10 cellular contexts compared by ENCODE assay signal in genomic region chr20:2751347-2751867, GRCh38. TPM values are rescaled to one million over a fixed set of nuclear protein-coding genes. Genes with fewer than 3 reads are reported as not detected.
DNase-seq lines count a peak whose midpoint lies in the region; ATAC-seq and TF ChIP-seq lines count a peak whose summit lies in the region.
"Had no signal": no experiment of that assay in that cellular context is flagged by ENCODE, and none has a peak within 500 bp of the region (broad histone marks: within the 10 kb centered on the region; RNA-seq: fewer than 3 reads in every experiment).

No MANE protein-coding gene starts in this region.

- no peak overlapping the region for H2BK15ac ChIP-seq in IMR-90 (ENCODE audit: low read depth, low read length)

- no peak overlapping the region for H3K27ac ChIP-seq in IMR-90 (ENCODE audit: insufficient read depth, low read length)
- H3K27ac ChIP-seq: KMS-11 had no signal

- no peak overlapping the region for H2BK120ac ChIP-seq in IMR-90 (ENCODE audit: low read depth, low read length)

- CTCF ChIA-PET in IMR-90 (lab: Yijun Ruan, JAX) = no interaction called here

- peaks cover 2% of the 10 kb centered on the region for H3K36me3 Mint-ChIP-seq in chondrocyte (ENCODE audit: low read depth)
- H3K36me3 Mint-ChIP-seq in naive thymus-derived CD8-positive, alpha-beta T cell = no peaks in the 10 kb centered on the region

- H4K8ac ChIP-seq in IMR-90 (ENCODE audit: low read depth in 2 of 2, low read length in 2 of 2) = no peak overlapping the region

- no CpG with 5 or more reads among the region's 25 CpGs for WGBS in IMR-90 (ENCODE audit: extremely low coverage in 2 of 2, insufficient read length in 1 of 2), 2 experiments

- peak overlapping the region; percentile 65 for H3K4me2 ChIP-seq in IMR-90 (ENCODE audit: low read depth, low read length)
- H3K4me2 ChIP-seq: KMS-11 had no signal

- no peak overlapping the region for H3K23ac ChIP-seq in IMR-90 (ENCODE audit: low read depth, low read length)

- POLR2A ChIA-PET in IMR-90 (lab: Charles Lee; ENCODE audit: unreplicated experiment) = no interaction called here
- POLR2A ChIA-PET in naive thymus-derived CD8-positive, alpha-beta T cell (lab: Charles Lee) = interaction anchor here (1.2 to 2.8 kb wide), 4 partner anchors 9 to 37 kb away, joined by 4 to 14 read pairs (median 11); no protein-coding TSS in a partner anchor

- peaks cover 60% of the 10 kb centered on the region for H3K27me3 ChIP-seq in IMR-90 (ENCODE audit: control insufficient read depth, insufficient read depth, low read length)

- peaks cover 20% of the 10 kb centered on the region for H3K4me1 Mint-ChIP-seq in chondrocyte (ENCODE audit: low read depth)
- H3K4me1 Mint-ChIP-seq in naive thymus-derived CD8-positive, alpha-beta T cell = peaks cover 11 to 28% (median 26%) of the 10 kb centered on the region in 4 donors

- H2AFZ ChIP-seq in IMR-90 (replicated peaks; ENCODE audit: low read length, poor library complexity) = peak overlapping the region; percentile 87

- no peak for TF ChIP-seq CTCF in IMR-90 (conservative IDR thresholded peaks at IDR 0.05; ENCODE audit: low read depth, low read length)
- no peak for TF ChIP-seq CTCF in chondrocyte (IDR thresholded peaks at IDR 0.05)

- H4K20me1 ChIP-seq in IMR-90 (ENCODE audit: insufficient read depth, low read length) = no peaks in the 10 kb centered on the region

- no peak overlapping the region for H3K14ac ChIP-seq in IMR-90 (replicated peaks; ENCODE audit: low read depth, low read length)

- H3K9ac ChIP-seq in IMR-90 (ENCODE audit: low read depth, low read length) = no peak overlapping the region
- H3K9ac ChIP-seq: KMS-11 had no signal

- H3K18ac ChIP-seq in IMR-90 (ENCODE audit: low read depth, low read length) = no peak overlapping the region

- no peak overlapping the region for H2AK9ac ChIP-seq in IMR-90 (replicated peaks; ENCODE audit: low read depth, low read length, poor library complexity)

- no peaks in the 10 kb centered on the region for H3K9me3 ChIP-seq in IMR-90 (ENCODE audit: control insufficient read depth, insufficient read depth, low read length)

- H3K9me3 Mint-ChIP-seq in chondrocyte (ENCODE audit: low read depth) = no peaks in the 10 kb centered on the region
- no peaks in the 10 kb centered on the region for H3K9me3 Mint-ChIP-seq in naive thymus-derived CD8-positive, alpha-beta T cell

- DNase-seq in AG20443 (ENCODE audit: low spot score) = peak; percentile 10
- DNase-seq in IMR-90 = no peak
- no peak for DNase-seq in chondrocyte (ENCODE audit: low spot score)
- DNase-seq in naive thymus-derived CD8-positive, alpha-beta T cell = no peak
- DNase-seq in KBM-7 = no peak
- DNase-seq in retina = no peak
- DNase-seq in stimulated activated naive CD4-positive, alpha-beta T cell treated with Interleukin-2 at 50 U/mL for 16 hours (lab: John Stamatoyannopoulos, UW) = no peak

- no peaks in the 10 kb centered on the region for H3K79me1 ChIP-seq in IMR-90 (ENCODE audit: low read depth in 1 of 2, low read length in 2 of 2)

- H3K36me3 ChIP-seq in IMR-90 (ENCODE audit: control insufficient read depth, insufficient read depth, low read length) = no peaks in the 10 kb centered on the region

- H3K56ac ChIP-seq in IMR-90 (ENCODE audit: extremely low read depth, insufficient read depth, low read length) = no peak overlapping the region

- no peak overlapping the region for H2BK20ac ChIP-seq in IMR-90 (ENCODE audit: low read depth, low read length)

- ATAC-seq in IMR-90 (ENCODE audit: low read depth) (peak; percentile 8), HG03039 (IDR thresholded peaks at IDR 0.05; ENCODE audit: unreplicated experiment) (no peak)
- ATAC-seq in naive thymus-derived CD8-positive, alpha-beta T cell = no peak

- H3K4me1 ChIP-seq in IMR-90 (ENCODE audit: control insufficient read depth, insufficient read depth, low read length) = peaks cover 8% of the 10 kb centered on the region; the same call in 1 of the 2 replicates

- TF ChIP-seq RAD21 in IMR-90 (IDR thresholded peaks at IDR 0.05; ENCODE audit: low read length) = no peak

- in situ Hi-C loops in IMR-90 (cut with MboI; ENCODE audit: low sequenced_read_pairs) (loop anchor here (5.0 to 10.0 kb wide), 2 partner anchors 101 to 243 kb away; no protein-coding TSS in a partner anchor), KBM-7 (cut with MboI; ENCODE audit: low pct_unique_long_range_greater_than_20kb, low sequenced_read_pairs) (no loop called here)

- intact Hi-C loops in IMR-90 (cut with micrococcal nuclease) = no loop called here

- H3K27ac Mint-ChIP-seq in chondrocyte (ENCODE audit: unreplicated experiment) = no peak overlapping the region
- peak overlapping the region in 3 of 10 donors; percentile 44 to 68 (median 65) for H3K27ac Mint-ChIP-seq in naive thymus-derived CD8-positive, alpha-beta T cell

- H4K5ac ChIP-seq in IMR-90 (ENCODE audit: low read depth, low read length) = no peak overlapping the region

- no peak overlapping the region for H2AK5ac ChIP-seq in IMR-90 (ENCODE audit: low read depth, low read length)

- no TSS peak for BruUV-seq in IMR-90 (replicated peaks; lab: Mats Ljungman, UMichigan)

- H4K91ac ChIP-seq in IMR-90 (ENCODE audit: insufficient read depth, low read depth, low read length) = no peak overlapping the region

- TF ChIP-seq POLR2A in IMR-90 (IDR thresholded peaks at IDR 0.05; ENCODE audit: low read depth, low read length) = no peak

- H3K27me3 Mint-ChIP-seq in chondrocyte (ENCODE audit: low read depth) = peaks cover 56% of the 10 kb centered on the region
- H3K27me3 Mint-ChIP-seq in naive thymus-derived CD8-positive, alpha-beta T cell = peaks cover under 1 to 7% (median 1%) of the 10 kb centered on the region in 5 donors

- H3K9me1 ChIP-seq in IMR-90 (ENCODE audit: insufficient read depth, low read length) = no peaks in the 10 kb centered on the region

- H2BK5ac ChIP-seq in IMR-90 (ENCODE audit: low read depth, low read length, poor library complexity, severe bottlenecking) = no peak overlapping the region

- H3K4ac ChIP-seq in IMR-90 (ENCODE audit: low read depth, low read length) = no peak overlapping the region

- H3K4me3 Mint-ChIP-seq in chondrocyte (ENCODE audit: unreplicated experiment) = peak overlapping the region; percentile 36
- H3K4me3 Mint-ChIP-seq in naive thymus-derived CD8-positive, alpha-beta T cell = peak overlapping the region; percentile 70 to 85 (median 82)

- peak overlapping the region; percentile 19 for H3K4me3 ChIP-seq in IMR-90 (ENCODE audit: insufficient read depth, low read depth, low read length)

- dilution Hi-C loops in IMR-90 (cut with HindIII; ENCODE audit: low sequenced_read_pairs, unreplicated experiment) = no loop called here

TF ChIP-seq in IMR-90, 13 proteins besides CTCF, POLR2A, EP300 and RAD21:
- TF ChIP-seq NFE2L2 (IDR thresholded peaks at IDR 0.05; ENCODE audit: low read depth, low read length) (no peak), SMC3 (IDR thresholded peaks at IDR 0.05; ENCODE audit: low read depth, low read length) (no peak), MAFK (IDR thresholded peaks at IDR 0.05; ENCODE audit: low read depth, low read length) (no peak), FOS (IDR thresholded peaks at IDR 0.05; ENCODE audit: low read depth, low read length) (no peak), RCOR1 (IDR thresholded peaks at IDR 0.05; ENCODE audit: insufficient replicate concordance, low read length) (no peak), CHD1 (IDR thresholded peaks at IDR 0.05; ENCODE audit: low read depth, low read length) (no peak), BHLHE40 (IDR thresholded peaks at IDR 0.05; ENCODE audit: low read depth, low read length) (no peak), ELK1 (IDR thresholded peaks at IDR 0.05; ENCODE audit: borderline replicate concordance, low read depth, low read length) (no peak), CEBPB (IDR thresholded peaks at IDR 0.05; ENCODE audit: low read depth, low read length) (no peak), MXI1 (IDR thresholded peaks at IDR 0.05; ENCODE audit: borderline replicate concordance, low read depth, low read length) (no peak)

RNA-seq across cellular contexts. Expression of gene CPXM1, which starts 49.0 kb away (rescaled TPM):
- total RNA-seq in IMR-90 (2012; rRNA removed) (0.83 and 1.1 TPM in 2 replicates), chondrocyte (6.2 to 6.4 TPM (median 6.3 TPM) in 3 replicates)
- 4.5 and 4.6 TPM in 2 replicates for polyA plus RNA-seq in IMR-90 (2012; rRNA removed)
- 3.9 and 6.8 TPM in 2 replicates for polyA plus RNA-seq in IMR-90 (2012; cell fraction: cytosol; rRNA removed)
- polyA plus RNA-seq in IMR-90 (2012; cell fraction: nucleus; rRNA removed; ENCODE audit: low replicate concordance) = 18.1 and 27.9 TPM in 2 replicates
- total RNA-seq in naive thymus-derived CD8-positive, alpha-beta T cell = under 1 TPM in 1 of 2 experiments, not detected in 1; 0.39 TPM
- polyA plus RNA-seq in naive thymus-derived CD8-positive, alpha-beta T cell = under 1 TPM; 0.27 to 0.56 (median 0.31) TPM
- total RNA-seq: myocyte had no signal

RNA-seq across cellular contexts. Expression of gene EBF4, which starts 58.8 kb away (rescaled TPM):
- total RNA-seq in IMR-90 (2012; rRNA removed) (under 0.01 and 0.18 TPM in 2 replicates), chondrocyte (8.0 to 15.2 TPM (median 11.4 TPM) in 3 replicates)
- 1.0 and 1.1 TPM in 2 replicates for polyA plus RNA-seq in IMR-90 (2012; rRNA removed)
- 0.50 and 1.1 TPM in 2 replicates for polyA plus RNA-seq in IMR-90 (2012; cell fraction: cytosol; rRNA removed)
- 5.7 and 8.7 TPM in 2 replicates for polyA plus RNA-seq in IMR-90 (2012; cell fraction: nucleus; rRNA removed; ENCODE audit: low replicate concordance)
- 10 to 100 TPM; 14.3 to 14.9 TPM for total RNA-seq in naive thymus-derived CD8-positive, alpha-beta T cell
- 1 to 10 TPM in 1 of 3 donors, under 1 TPM in 2; 0.37 to 2.2 (median 0.88) TPM for polyA plus RNA-seq in naive thymus-derived CD8-positive, alpha-beta T cell
